In genomic region chr3:25849101-25849500, GRCh38 we compare ENCODE assay signal across 16 cellular contexts.
"Had no signal": no experiment of that assay in that cellular context is flagged by ENCODE, and none has a peak within 500 bp of the region (broad histone marks: within the 10 kb centered on the region; RNA-seq: fewer than 3 reads in every experiment).

No MANE protein-coding gene starts in this region.

- H3K4me1 ChIP-seq: colonic mucosa, foreskin keratinocyte, pancreas had no signal

- DNase-seq: activated CD4-positive, alpha-beta T cell treated with anti-CD3 and anti-CD28 coated beads for 36 hours; activated CD4-positive, alpha-beta T cell treated with anti-CD3 and anti-CD28 coated beads, Interleukin-2, amount 50 U/mL, for 48 hours; amygdala; brain microvascular endothelial cell; central memory CD4-positive, alpha-beta T cell; colonic mucosa; foreskin keratinocyte; naive thymus-derived CD8-positive, alpha-beta T cell; stimulated activated naive B cell treated with anti-CD40 and anti-IgM and Interleukin-4, amounts not matched to agents 10 μg/mL and 1 μg/mL and 100 μg/mL, for 72 hours; SW 1271; T-helper 2 cell; WERI-Rb-1 had no signal

- H3K4me3 Mint-ChIP-seq: activated CD4-positive, alpha-beta T cell treated with anti-CD3 and anti-CD28 coated beads for 36 hours; activated naive CD8-positive, alpha-beta T cell; naive thymus-derived CD8-positive, alpha-beta T cell; stimulated activated naive B cell treated with anti-CD40 and anti-IgM and Interleukin-4, amounts not matched to agents 10 μg/mL and 1 μg/mL and 100 μg/mL, for 72 hours had no signal

- H3K9me3 Mint-ChIP-seq: naive thymus-derived CD8-positive, alpha-beta T cell had no signal

- H3K4me1 Mint-ChIP-seq: naive thymus-derived CD8-positive, alpha-beta T cell; stimulated activated naive B cell treated with anti-CD40 and anti-IgM and Interleukin-4, amounts not matched to agents 10 μg/mL and 1 μg/mL and 100 μg/mL, for 72 hours had no signal

- H3K4me3 ChIP-seq: colonic mucosa, pancreas had no signal

- FAIRE-seq: keratinocyte, pancreas had no signal

- H3K36me3 ChIP-seq: brain microvascular endothelial cell, colonic mucosa, neutrophil, pancreas, WERI-Rb-1 had no signal

- H3K27ac Mint-ChIP-seq: activated naive CD8-positive, alpha-beta T cell; naive thymus-derived CD8-positive, alpha-beta T cell had no signal

- ATAC-seq: foreskin keratinocyte; naive thymus-derived CD8-positive, alpha-beta T cell had no signal

- H3K27me3 Mint-ChIP-seq: activated naive CD8-positive, alpha-beta T cell; naive thymus-derived CD8-positive, alpha-beta T cell; stimulated activated naive B cell treated with anti-CD40 and anti-IgM and Interleukin-4, amounts not matched to agents 10 μg/mL and 1 μg/mL and 100 μg/mL, for 72 hours had no signal

- H3K27ac ChIP-seq: brain microvascular endothelial cell, colonic mucosa, foreskin keratinocyte, neutrophil, pancreas, WERI-Rb-1 had no signal

- H3K36me3 Mint-ChIP-seq: activated naive CD8-positive, alpha-beta T cell; naive thymus-derived CD8-positive, alpha-beta T cell; stimulated activated naive B cell treated with anti-CD40 and anti-IgM and Interleukin-4, amounts not matched to agents 10 μg/mL and 1 μg/mL and 100 μg/mL, for 72 hours had no signal

- H3K9me3 ChIP-seq: colonic mucosa, neutrophil, pancreas had no signal

- H3K27me3 ChIP-seq: brain microvascular endothelial cell, colonic mucosa, foreskin keratinocyte, neutrophil, pancreas had no signal
